ENCODE assay signal across 12 cellular contexts in the genomic region with DNA sequence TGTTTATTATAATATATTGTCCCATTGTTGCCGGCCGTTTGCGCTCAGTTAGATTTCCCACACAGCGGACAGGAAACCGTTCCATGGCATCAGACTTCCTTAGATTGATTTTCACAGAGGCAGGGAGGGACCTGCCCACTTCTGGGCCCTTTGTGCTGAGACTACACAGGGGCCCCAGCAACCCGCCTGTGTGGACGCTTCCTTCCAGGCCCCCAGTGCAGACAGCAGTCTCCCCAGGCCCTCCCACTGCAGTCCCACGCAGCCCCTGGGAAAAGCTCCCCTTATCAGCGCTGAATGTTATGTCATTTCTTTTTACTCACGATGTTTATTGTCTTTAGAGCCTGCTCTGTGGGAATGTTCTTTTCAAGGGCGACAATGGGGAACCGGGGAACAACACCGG.
DNase-seq lines count a peak whose midpoint lies in the region; ATAC-seq, FAIRE-seq and TF ChIP-seq lines count a peak whose summit lies in the region.
"Had no signal": no experiment of that assay in that cellular context is flagged by ENCODE, and none has a peak within 500 bp of the region (broad histone marks: within the 10 kb centered on the region; RNA-seq: fewer than 3 reads in every experiment).

No MANE protein-coding gene starts in this region.

- peak overlapping the region; percentile 94 for H2AFZ ChIP-seq in GM23338

- H3K79me2 ChIP-seq in GM23338 (replicated peaks; ENCODE audit: insufficient read depth) = no peaks in the 10 kb centered on the region

- H3K27ac ChIP-seq in GM23338 (ENCODE audit: low read depth) (no peak overlapping the region; the same call in 1 of the 2 replicates), iPS-20b (ENCODE audit: low read length) (no peak overlapping the region), small intestine (ENCODE audit: low read depth in 1 of 2, low read length in 1 of 2) (peak overlapping the region in 1 of 2 donors; percentile 57)
- H3K27ac ChIP-seq: vagina had no signal

- H3K9me3 ChIP-seq in iPS-20b (ENCODE audit: insufficient read depth, low read depth, low read length) (no peaks in the 10 kb centered on the region), small intestine (ENCODE audit: control insufficient read depth, low read depth) (no peaks in the 10 kb centered on the region)
- H3K9me3 ChIP-seq: BE2C, vagina had no signal

- H3K36me3 Mint-ChIP-seq in GM23338 (ENCODE audit: low read depth) (no peaks in the 10 kb centered on the region), chondrocyte (ENCODE audit: low read depth) (no peaks in the 10 kb centered on the region)

- peak; percentile 4; the same call in 2 of the 3 replicates for ATAC-seq in GM23338

- H3K4me1 Mint-ChIP-seq in GM23338 (peaks cover 73% of the 10 kb centered on the region), chondrocyte (ENCODE audit: low read depth) (peaks cover 16% of the 10 kb centered on the region)

- no peaks in the 10 kb centered on the region for H3K36me3 ChIP-seq in GM23338 (ENCODE audit: insufficient read depth)
- no peaks in the 10 kb centered on the region for H3K36me3 ChIP-seq in iPS-20b (ENCODE audit: insufficient read depth, low read depth, low read length)
- no peaks in the 10 kb centered on the region for H3K36me3 ChIP-seq in small intestine (ENCODE audit: control insufficient read depth in 2 of 2, insufficient read depth in 2 of 2, low read length in 2 of 2)
- H3K36me3 ChIP-seq: BE2C, vagina had no signal

- H4K20me1 ChIP-seq in GM23338 (replicated peaks; ENCODE audit: insufficient read depth) = no peaks in the 10 kb centered on the region

- H3K4me3 ChIP-seq in GM23338 (no peak overlapping the region), iPS-20b (ENCODE audit: low read length) (no peak overlapping the region), small intestine (ENCODE audit: low read depth in 1 of 2, low read length in 2 of 2) (no peak overlapping the region)
- H3K4me3 ChIP-seq: vagina had no signal

- H3K4me1 ChIP-seq in GM23338 (ENCODE audit: insufficient read depth) (peaks cover 53% of the 10 kb centered on the region), iPS-20b (ENCODE audit: insufficient read depth, low read length) (peaks cover 49% of the 10 kb centered on the region), small intestine (ENCODE audit: control insufficient read depth in 2 of 2, insufficient read depth in 1 of 2, low read depth in 1 of 2, low read length in 1 of 2) (no peaks in the 10 kb centered on the region)
- H3K4me1 ChIP-seq: BE2C, vagina had no signal

- H3K9me2 ChIP-seq in GM23338 (ENCODE audit: insufficient read depth) = 0 out of 2 replicates have a peak, but pooled peaks cover 2% of the 10 kb centered on the region

- H3K4me2 ChIP-seq in GM23338 = peak overlapping the region; percentile 86; the same call in 1 of the 2 replicates

- H3K9me3 Mint-ChIP-seq in GM23338 (no peaks in the 10 kb centered on the region), chondrocyte (ENCODE audit: low read depth) (no peaks in the 10 kb centered on the region)

- H3K27ac Mint-ChIP-seq in GM23338 = no peak overlapping the region
- H3K27ac Mint-ChIP-seq in chondrocyte (ENCODE audit: unreplicated experiment) = peak overlapping the region; percentile 68

- no peak for TF ChIP-seq CTCF in GM23338 (conservative IDR thresholded peaks at IDR 0.05; ENCODE audit: low read depth in 2 of 2)
- no peak for TF ChIP-seq CTCF in chondrocyte (IDR thresholded peaks at IDR 0.05)

- 33 to 51% (median 48%) methylated on average over 13 of the region's 13 CpGs for WGBS in small intestine, 3 donors

- H3K27me3 Mint-ChIP-seq in GM23338 (ENCODE audit: insufficient read depth, low read depth, poor library complexity) = peaks cover 22% of the 10 kb centered on the region
- H3K27me3 Mint-ChIP-seq in chondrocyte (ENCODE audit: low read depth) = peaks cover 2% of the 10 kb centered on the region

- DNase-seq in GM23338 (ENCODE audit: low spot score) (peak; percentile 26), chondrocyte (ENCODE audit: low spot score) (no peak), pulmonary artery endothelial cell (ENCODE audit: low read depth, low spot score) (peak; percentile 98), NOMO-1 (lab: John Stamatoyannopoulos, UW; ENCODE audit: unreplicated experiment in 2 of 2) (no peak), small intestine (no peak), NCI-H1417 treated with DMSO at 0.1 percent for 48 hours (lab: John Stamatoyannopoulos, UW) (no peak)
- DNase-seq in stimulated activated CD4-positive, alpha-beta T cell treated with anti-CD3 and anti-CD28 coated beads, Interleukin-4, amount 100 ng/mL, for 1 hour = no peak
- DNase-seq: BE2C, NCI-H1105 treated with DMSO at 0.1 percent for 48 hours, occipital lobe had no signal

- no peak for FAIRE-seq in small intestine (lab: Jason Lieb, UNC)

- H3F3A ChIP-seq in GM23338 (replicated peaks; ENCODE audit: low read depth) = no peaks in the 10 kb centered on the region; the same call in 1 of the 2 replicates

- H3K9ac ChIP-seq in iPS-20b (ENCODE audit: low read depth, low read length) = peak overlapping the region; percentile 46; the same call in 1 of the 2 replicates

- no peak overlapping the region for H3K4me3 Mint-ChIP-seq in GM23338
- H3K4me3 Mint-ChIP-seq in chondrocyte (ENCODE audit: unreplicated experiment) = peak overlapping the region; percentile 29

- H3K27me3 ChIP-seq in GM23338 (ENCODE audit: insufficient read depth) (0 out of 2 replicates have a peak, but pooled peaks cover 5% of the 10 kb centered on the region), iPS-20b (ENCODE audit: insufficient read depth, low read length) (peaks cover 4% of the 10 kb centered on the region; the same call in 1 of the 2 replicates), small intestine (ENCODE audit: control insufficient read depth in 2 of 2, insufficient read depth in 2 of 2, low read length in 2 of 2) (no peaks in the 10 kb centered on the region)
- H3K27me3 ChIP-seq: BE2C, vagina had no signal

TF ChIP-seq in GM23338, 12 proteins besides CTCF, POLR2A, EP300 and RAD21:
- TF ChIP-seq NANOG (IDR thresholded peaks at IDR 0.05; ENCODE audit: borderline replicate concordance) = no peak
- TF ChIP-seq EZH2 (IDR thresholded peaks at IDR 0.05; ENCODE audit: low read depth, unreplicated experiment) = no peak
- TF ChIP-seq, protein P1, sequence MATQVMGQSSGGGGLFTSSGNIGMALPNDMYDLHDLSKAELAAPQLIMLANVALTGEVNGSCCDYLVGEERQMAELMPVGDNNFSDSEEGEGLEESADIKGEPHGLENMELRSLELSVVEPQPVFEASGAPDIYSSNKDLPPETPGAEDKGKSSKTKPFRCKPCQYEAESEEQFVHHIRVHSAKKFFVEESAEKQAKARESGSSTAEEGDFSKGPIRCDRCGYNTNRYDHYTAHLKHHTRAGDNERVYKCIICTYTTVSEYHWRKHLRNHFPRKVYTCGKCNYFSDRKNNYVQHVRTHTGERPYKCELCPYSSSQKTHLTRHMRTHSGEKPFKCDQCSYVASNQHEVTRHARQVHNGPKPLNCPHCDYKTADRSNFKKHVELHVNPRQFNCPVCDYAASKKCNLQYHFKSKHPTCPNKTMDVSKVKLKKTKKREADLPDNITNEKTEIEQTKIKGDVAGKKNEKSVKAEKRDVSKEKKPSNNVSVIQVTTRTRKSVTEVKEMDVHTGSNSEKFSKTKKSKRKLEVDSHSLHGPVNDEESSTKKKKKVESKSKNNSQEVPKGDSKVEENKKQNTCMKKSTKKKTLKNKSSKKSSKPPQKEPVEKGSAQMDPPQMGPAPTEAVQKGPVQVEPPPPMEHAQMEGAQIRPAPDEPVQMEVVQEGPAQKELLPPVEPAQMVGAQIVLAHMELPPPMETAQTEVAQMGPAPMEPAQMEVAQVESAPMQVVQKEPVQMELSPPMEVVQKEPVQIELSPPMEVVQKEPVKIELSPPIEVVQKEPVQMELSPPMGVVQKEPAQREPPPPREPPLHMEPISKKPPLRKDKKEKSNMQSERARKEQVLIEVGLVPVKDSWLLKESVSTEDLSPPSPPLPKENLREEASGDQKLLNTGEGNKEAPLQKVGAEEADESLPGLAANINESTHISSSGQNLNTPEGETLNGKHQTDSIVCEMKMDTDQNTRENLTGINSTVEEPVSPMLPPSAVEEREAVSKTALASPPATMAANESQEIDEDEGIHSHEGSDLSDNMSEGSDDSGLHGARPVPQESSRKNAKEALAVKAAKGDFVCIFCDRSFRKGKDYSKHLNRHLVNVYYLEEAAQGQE (IDR thresholded peaks at IDR 0.05; ENCODE audit: unreplicated experiment) = no peak
- no peak for TF ChIP-seq EZH2phosphoT487 (IDR thresholded peaks at IDR 0.05; ENCODE audit: unreplicated experiment)
- no peak for TF ChIP-seq JUNB (IDR thresholded peaks at IDR 0.05; ENCODE audit: unreplicated experiment)
- TF ChIP-seq, protein P2, sequence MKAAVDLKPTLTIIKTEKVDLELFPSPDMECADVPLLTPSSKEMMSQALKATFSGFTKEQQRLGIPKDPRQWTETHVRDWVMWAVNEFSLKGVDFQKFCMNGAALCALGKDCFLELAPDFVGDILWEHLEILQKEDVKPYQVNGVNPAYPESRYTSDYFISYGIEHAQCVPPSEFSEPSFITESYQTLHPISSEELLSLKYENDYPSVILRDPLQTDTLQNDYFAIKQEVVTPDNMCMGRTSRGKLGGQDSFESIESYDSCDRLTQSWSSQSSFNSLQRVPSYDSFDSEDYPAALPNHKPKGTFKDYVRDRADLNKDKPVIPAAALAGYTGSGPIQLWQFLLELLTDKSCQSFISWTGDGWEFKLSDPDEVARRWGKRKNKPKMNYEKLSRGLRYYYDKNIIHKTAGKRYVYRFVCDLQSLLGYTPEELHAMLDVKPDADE (IDR thresholded peaks at IDR 0.05) = no peak
- no peak for TF ChIP-seq STAT1 (IDR thresholded peaks at IDR 0.05; ENCODE audit: unreplicated experiment)
- TF ChIP-seq ZNF331 (CRISPR knock-in tag; IDR thresholded peaks at IDR 0.05; ENCODE audit: low read depth) = no peak
- no peak for TF ChIP-seq POLR2AphosphoS5 (IDR thresholded peaks at IDR 0.05; ENCODE audit: low read depth)

Comparison
In these comparisons a context has a peak if more than half of its experiments do, and no peak if none do; other contexts are left out.
1. DNase-seq: peak in GM23338 (single experiment) and pulmonary artery endothelial cell (single experiment); none in chondrocyte (single experiment), stimulated activated CD4-positive, alpha-beta T cell treated with anti-CD3 and anti-CD28 coated beads, Interleukin-4, amount 100 ng/mL, for 1 hour (single experiment), NOMO-1 (0 of 2), small intestine (single experiment) and NCI-H1417 treated with DMSO at 0.1 percent for 48 hours (single experiment).